ENCODE assay signal across 8 cellular contexts in genomic region chr15:23038741-23039150, GRCh38. TPM values are rescaled to one million over a fixed set of nuclear protein-coding genes. Genes with fewer than 3 reads are reported as not detected.
A peak's percentile ranks its signal among the peaks of the same experiment; 100 is the strongest.
DNase-seq lines count a peak whose midpoint lies in the region; ATAC-seq, FAIRE-seq and TF ChIP-seq lines count a peak whose summit lies in the region.

No MANE protein-coding gene starts in this region.

- peak overlapping the region; percentile 100 for H3K4me2 ChIP-seq in GM23248 (ENCODE audit: unreplicated experiment)

- peaks cover 9% of the 10 kb centered on the region; the same call in 1 of the 2 replicates for H3F3A ChIP-seq in GM23248 (ENCODE audit: insufficient read depth)

- peak overlapping the region; percentile 28 to 75 (median 40) for H3K27ac Mint-ChIP-seq in IgD-negative memory B cell
- peak overlapping the region; percentile 98 for H3K27ac Mint-ChIP-seq in activated T-helper 1 cell treated with anti-CD3 and anti-CD28 coated beads, Interleukin-12 subunit alpha, Interleukin-12 subunit beta, Interleukin-2, Interleukin-4 antibody, amounts not matched to agents 30 ng/mL and 10 ng/mL and 1 ng/mL, durations not matched to agents 14 hours and 24 hours and 36 hours

- peak overlapping the region; percentile 100 for H2AFZ ChIP-seq in GM23248

- H3K4me3 ChIP-seq in GM23248 = peak overlapping the region; percentile 77
- peak overlapping the region; percentile 68 to 94 (median 87) for H3K4me3 ChIP-seq in skeletal muscle tissue (ENCODE audit: low read length in 3 of 3)

- ATAC-seq in activated CD4-positive, CD25-positive, alpha-beta regulatory T cell treated with anti-CD3 and anti-CD28 coated beads, Interleukin-2, amount 50 U/mL, for 24 hours = peak; percentile 5 to 7

- no peaks in the 10 kb centered on the region for H3K36me3 Mint-ChIP-seq in IgD-negative memory B cell
- peaks cover 12% of the 10 kb centered on the region for H3K36me3 Mint-ChIP-seq in activated T-helper 1 cell treated with anti-CD3 and anti-CD28 coated beads, Interleukin-12 subunit alpha, Interleukin-12 subunit beta, Interleukin-2, Interleukin-4 antibody, amounts not matched to agents 30 ng/mL and 10 ng/mL and 1 ng/mL, durations not matched to agents 14 hours and 24 hours and 36 hours (ENCODE audit: low read depth)

- 2 to 3% methylated on average over 14 of the region's 14 CpGs for WGBS in GM23248 (ENCODE audit: low coverage in 1 of 2, low lambda C conversion rate in 2 of 2, missing lambda C conversion rate in 2 of 2), 2 experiments

- H3K9ac ChIP-seq in GM23248 = peak overlapping the region; percentile 87
- H3K9ac ChIP-seq in skeletal muscle tissue (ENCODE audit: low read depth in 1 of 3, low read length in 3 of 3) = peak overlapping the region; percentile 71 to 89 (median 84)

- no peaks in the 10 kb centered on the region for H4K20me1 ChIP-seq in GM23248 (ENCODE audit: insufficient read depth)

- H3K4me3 Mint-ChIP-seq in IgD-negative memory B cell = peak overlapping the region; percentile 86 to 96 (median 90)
- H3K4me3 Mint-ChIP-seq in activated T-helper 1 cell treated with anti-CD3 and anti-CD28 coated beads, Interleukin-12 subunit alpha, Interleukin-12 subunit beta, Interleukin-2, Interleukin-4 antibody, amounts not matched to agents 30 ng/mL and 10 ng/mL and 1 ng/mL, durations not matched to agents 14 hours and 24 hours and 36 hours = peak overlapping the region; percentile 93

- DNase-seq in activated CD4-positive, CD25-positive, alpha-beta regulatory T cell (lab: John Stamatoyannopoulos, UW) = no peak
- DNase-seq in GM23248 (peak; percentile 83), hepatic stellate cell (ENCODE audit: low spot score) (peak; percentile 54), GM12892 (ENCODE audit: insufficient read length) (no peak)
- DNase-seq in activated T-helper 1 cell treated with anti-CD3 and anti-CD28 coated beads, Interleukin-12 subunit alpha, Interleukin-12 subunit beta, Interleukin-2, Interleukin-4 antibody, amounts not matched to agents 30 ng/mL and 10 ng/mL and 1 ng/mL, durations not matched to agents 14 hours and 24 hours and 36 hours (ENCODE audit: low spot score) = no peak

- no peak for FAIRE-seq in GM12892 (lab: Jason Lieb, UNC)

- in situ Hi-C loops in GM23248 (cut with MboI) = no loop called here

- H3K27ac ChIP-seq in GM23248 = peak overlapping the region; percentile 74
- H3K27ac ChIP-seq in skeletal muscle tissue (ENCODE audit: low read depth, low read length) = peak overlapping the region; percentile 25

- H3K4me1 ChIP-seq in GM23248 (ENCODE audit: insufficient read depth) (peaks cover 7% of the 10 kb centered on the region), skeletal muscle tissue (ENCODE audit: control insufficient read depth in 3 of 3, insufficient read depth in 3 of 3, low read length in 3 of 3) (peaks cover 4 to 13% (median 11%) of the 10 kb centered on the region in 3 donors)

- no peaks in the 10 kb centered on the region for H3K9me2 ChIP-seq in GM23248 (ENCODE audit: insufficient read depth)

- H3K9me3 ChIP-seq in GM23248 (ENCODE audit: low read depth) = no peaks in the 10 kb centered on the region
- no peaks in the 10 kb centered on the region for H3K9me3 ChIP-seq in skeletal muscle tissue (ENCODE audit: control insufficient read depth in 3 of 3, low read length in 3 of 3)

- H3K4me1 Mint-ChIP-seq in IgD-negative memory B cell = peaks cover 7 to 12% (median 9%) of the 10 kb centered on the region in 3 donors
- H3K4me1 Mint-ChIP-seq in activated T-helper 1 cell treated with anti-CD3 and anti-CD28 coated beads, Interleukin-12 subunit alpha, Interleukin-12 subunit beta, Interleukin-2, Interleukin-4 antibody, amounts not matched to agents 30 ng/mL and 10 ng/mL and 1 ng/mL, durations not matched to agents 14 hours and 24 hours and 36 hours (ENCODE audit: low read depth) = peaks cover 17% of the 10 kb centered on the region

- H3K36me3 ChIP-seq in GM23248 (ENCODE audit: low read depth) = peaks cover 13% of the 10 kb centered on the region
- H3K36me3 ChIP-seq in skeletal muscle tissue (ENCODE audit: control insufficient read depth in 3 of 3, insufficient read depth in 3 of 3, low read length in 3 of 3) = peaks cover 8 to 19% (median 18%) of the 10 kb centered on the region in 3 donors

- H3K79me2 ChIP-seq in GM23248 (ENCODE audit: insufficient read depth) = peaks cover 31% of the 10 kb centered on the region

- H3K27me3 Mint-ChIP-seq in IgD-negative memory B cell = peaks cover 2% of the 10 kb centered on the region
- no peaks in the 10 kb centered on the region for H3K27me3 Mint-ChIP-seq in activated T-helper 1 cell treated with anti-CD3 and anti-CD28 coated beads, Interleukin-12 subunit alpha, Interleukin-12 subunit beta, Interleukin-2, Interleukin-4 antibody, amounts not matched to agents 30 ng/mL and 10 ng/mL and 1 ng/mL, durations not matched to agents 14 hours and 24 hours and 36 hours (ENCODE audit: insufficient read depth)

- intact Hi-C loops in activated T-helper 1 cell treated with anti-CD3 and anti-CD28 coated beads, Interleukin-12 subunit alpha, Interleukin-12 subunit beta, Interleukin-2, Interleukin-4 antibody, amounts not matched to agents 30 ng/mL and 10 ng/mL and 1 ng/mL, durations not matched to agents 14 hours and 24 hours and 36 hours (cut with micrococcal nuclease) = loop anchor here (5.0 kb wide), 2 partner anchors 61 to 201 kb away; partner anchors contain the start of gene NIPA2

- no peak for TF ChIP-seq POLR2A in GM12892 (IDR thresholded peaks at IDR 0.05; ENCODE audit: low read depth, low read length)

- H3K27me3 ChIP-seq in GM23248 (replicated peaks; ENCODE audit: insufficient read depth) (no peaks in the 10 kb centered on the region), skeletal muscle tissue (ENCODE audit: control insufficient read depth in 3 of 3, insufficient read depth in 3 of 3, low read length in 3 of 3) (no peaks in the 10 kb centered on the region)

- no peaks in the 10 kb centered on the region for H3K9me3 Mint-ChIP-seq in IgD-negative memory B cell
- no peaks in the 10 kb centered on the region for H3K9me3 Mint-ChIP-seq in activated T-helper 1 cell treated with anti-CD3 and anti-CD28 coated beads, Interleukin-12 subunit alpha, Interleukin-12 subunit beta, Interleukin-2, Interleukin-4 antibody, amounts not matched to agents 30 ng/mL and 10 ng/mL and 1 ng/mL, durations not matched to agents 14 hours and 24 hours and 36 hours

RNA-seq across cellular contexts. Expression of gene TUBGCP5, which starts 0.6 kb away (rescaled TPM):
- total RNA-seq in GM23248 (2014; rRNA removed; shearing (Covaris generic)) = 16.2 and 17.5 TPM in 2 replicates
- polyA plus RNA-seq in GM23248 (2016; fragmentation: Nextera tagmentation; extraction: Ambion mirVana) (13.6 and 14.6 TPM in 2 replicates), IgD-negative memory B cell (4.8 TPM)
- 22.3 and 25.9 TPM in 2 replicates for total RNA-seq in activated T-helper 1 cell treated with anti-CD3 and anti-CD28 coated beads, Interleukin-12 subunit alpha, Interleukin-12 subunit beta, Interleukin-2, Interleukin-4 antibody, amounts not matched to agents 30 ng/mL and 10 ng/mL and 1 ng/mL, durations not matched to agents 14 hours and 24 hours and 36 hours
- 24.5 TPM for total RNA-seq in skeletal muscle tissue
- 14.6 TPM for polyA plus RNA-seq in GM12892 (2012; ENCODE audit: missing spikeins)

RNA-seq across cellular contexts. Expression of gene CYFIP1, which starts 58.6 kb away (rescaled TPM):
- 122 and 129 TPM in 2 replicates for total RNA-seq in GM23248 (2014; rRNA removed; shearing (Covaris generic))
- polyA plus RNA-seq in GM23248 (2016; fragmentation: Nextera tagmentation; extraction: Ambion mirVana) (80.5 and 83.3 TPM in 2 replicates), IgD-negative memory B cell (12.5 TPM)
- 50.7 and 57.5 TPM in 2 replicates for total RNA-seq in activated T-helper 1 cell treated with anti-CD3 and anti-CD28 coated beads, Interleukin-12 subunit alpha, Interleukin-12 subunit beta, Interleukin-2, Interleukin-4 antibody, amounts not matched to agents 30 ng/mL and 10 ng/mL and 1 ng/mL, durations not matched to agents 14 hours and 24 hours and 36 hours
- total RNA-seq in skeletal muscle tissue = 49.1 TPM
- 28.7 TPM for polyA plus RNA-seq in GM12892 (2012; ENCODE audit: missing spikeins)

Comparison
In these comparisons a context has a peak if more than half of its experiments do, and no peak if none do; other contexts are left out.
1. DNase-seq: peak in GM23248 (single experiment) and hepatic stellate cell (single experiment); none in activated CD4-positive, CD25-positive, alpha-beta regulatory T cell (0 of 4), activated T-helper 1 cell treated with anti-CD3 and anti-CD28 coated beads, Interleukin-12 subunit alpha, Interleukin-12 subunit beta, Interleukin-2, Interleukin-4 antibody, amounts not matched to agents 30 ng/mL and 10 ng/mL and 1 ng/mL, durations not matched to agents 14 hours and 24 hours and 36 hours (single experiment) and GM12892 (single experiment).